ENCODE assay signal across 2 cellular contexts in the genomic region with DNA sequence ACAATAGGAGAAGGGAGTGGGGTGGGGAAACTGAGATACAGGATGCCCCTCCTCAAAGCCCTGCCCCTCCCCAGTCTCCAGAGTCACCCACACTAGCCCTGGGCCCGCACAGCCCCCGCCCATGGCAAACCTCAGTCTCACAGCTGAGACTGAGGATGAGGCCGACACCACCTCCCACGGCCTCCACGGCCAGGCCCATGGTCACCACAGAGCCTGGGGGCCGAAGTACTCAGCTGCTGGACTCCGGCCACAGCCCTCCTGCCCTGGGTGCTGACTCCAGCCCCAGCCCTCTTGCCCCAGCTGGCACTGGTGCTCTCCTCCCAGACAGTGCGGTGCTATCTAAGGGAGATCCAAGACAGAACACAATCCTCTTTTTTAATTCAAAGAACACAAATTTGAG.
TF ChIP-seq lines count a peak whose summit lies in the region.

No MANE protein-coding gene starts in this region.

TF ChIP-seq in H1, 55 proteins besides CTCF, POLR2A, EP300 and RAD21:
- no peak for TF ChIP-seq CBX5 (IDR thresholded peaks at IDR 0.05; ENCODE audit: low read depth, low read length)
- TF ChIP-seq, protein P1, sequence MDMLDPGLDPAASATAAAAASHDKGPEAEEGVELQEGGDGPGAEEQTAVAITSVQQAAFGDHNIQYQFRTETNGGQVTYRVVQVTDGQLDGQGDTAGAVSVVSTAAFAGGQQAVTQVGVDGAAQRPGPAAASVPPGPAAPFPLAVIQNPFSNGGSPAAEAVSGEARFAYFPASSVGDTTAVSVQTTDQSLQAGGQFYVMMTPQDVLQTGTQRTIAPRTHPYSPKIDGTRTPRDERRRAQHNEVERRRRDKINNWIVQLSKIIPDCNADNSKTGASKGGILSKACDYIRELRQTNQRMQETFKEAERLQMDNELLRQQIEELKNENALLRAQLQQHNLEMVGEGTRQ (IDR thresholded peaks at IDR 0.05; ENCODE audit: low read length) = no peak
- TF ChIP-seq JUND (IDR thresholded peaks at IDR 0.05; ENCODE audit: low read length) = no peak
- no peak for TF ChIP-seq SP1 (IDR thresholded peaks at IDR 0.05; ENCODE audit: low read depth, low read length)
- TF ChIP-seq SIN3A (conservative IDR thresholded peaks at IDR 0.05 in 1 of 2, IDR thresholded peaks at IDR 0.05 in 1 of 2; ENCODE audit: low read depth in 1 of 2, low read length in 2 of 2) = no peak
- no peak for TF ChIP-seq BCL11A (IDR thresholded peaks at IDR 0.05; ENCODE audit: low read depth in 2 of 2, low read length in 2 of 2)
- TF ChIP-seq POU5F1 (IDR thresholded peaks at IDR 0.05; ENCODE audit: low read depth, low read length) = no peak
- TF ChIP-seq JUN (IDR thresholded peaks at IDR 0.05; ENCODE audit: low read depth, low read length) = no peak
- TF ChIP-seq SP4 (IDR thresholded peaks at IDR 0.05; ENCODE audit: low read length) = no peak
- TF ChIP-seq FOSL1 (IDR thresholded peaks at IDR 0.05; ENCODE audit: insufficient read depth, low read depth, low read length) = no peak
- no peak for TF ChIP-seq GTF2F1 (IDR thresholded peaks at IDR 0.05; ENCODE audit: borderline replicate concordance, low read depth, low read length)
- no peak for TF ChIP-seq CHD2 (IDR thresholded peaks at IDR 0.05; ENCODE audit: low read length)
- TF ChIP-seq HDAC2 (IDR thresholded peaks at IDR 0.05; ENCODE audit: borderline replicate concordance in 1 of 2, low read depth in 2 of 2, low read length in 2 of 2) = no peak
TF ChIP-seq in H1: peak in this region for 0.

TF ChIP-seq in HepG2, 621 proteins besides CTCF, POLR2A, EP300 and RAD21:
- TF ChIP-seq ZNF768 (CRISPR knock-in tag; IDR thresholded peaks at IDR 0.05) (0 out of 2 replicates have a peak, but pooled peaks have one; percentile 33), TOPORS (CRISPR knock-in tag; IDR thresholded peaks at IDR 0.05) (no peak), KLF15 (CRISPR knock-in tag; IDR thresholded peaks at IDR 0.05; ENCODE audit: borderline replicate concordance) (no peak), TBX2 (CRISPR knock-in tag; IDR thresholded peaks at IDR 0.05; ENCODE audit: borderline replicate concordance) (no peak)
- TF ChIP-seq, protein P2, sequence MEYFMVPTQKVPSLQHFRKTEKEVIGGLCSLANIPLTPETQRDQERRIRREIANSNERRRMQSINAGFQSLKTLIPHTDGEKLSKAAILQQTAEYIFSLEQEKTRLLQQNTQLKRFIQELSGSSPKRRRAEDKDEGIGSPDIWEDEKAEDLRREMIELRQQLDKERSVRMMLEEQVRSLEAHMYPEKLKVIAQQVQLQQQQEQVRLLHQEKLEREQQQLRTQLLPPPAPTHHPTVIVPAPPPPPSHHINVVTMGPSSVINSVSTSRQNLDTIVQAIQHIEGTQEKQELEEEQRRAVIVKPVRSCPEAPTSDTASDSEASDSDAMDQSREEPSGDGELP (IDR thresholded peaks at IDR 0.05; ENCODE audit: borderline replicate concordance, low read depth) = 0 out of 2 replicates have a peak, but pooled peaks have one; percentile 23
- TF ChIP-seq, protein P3, sequence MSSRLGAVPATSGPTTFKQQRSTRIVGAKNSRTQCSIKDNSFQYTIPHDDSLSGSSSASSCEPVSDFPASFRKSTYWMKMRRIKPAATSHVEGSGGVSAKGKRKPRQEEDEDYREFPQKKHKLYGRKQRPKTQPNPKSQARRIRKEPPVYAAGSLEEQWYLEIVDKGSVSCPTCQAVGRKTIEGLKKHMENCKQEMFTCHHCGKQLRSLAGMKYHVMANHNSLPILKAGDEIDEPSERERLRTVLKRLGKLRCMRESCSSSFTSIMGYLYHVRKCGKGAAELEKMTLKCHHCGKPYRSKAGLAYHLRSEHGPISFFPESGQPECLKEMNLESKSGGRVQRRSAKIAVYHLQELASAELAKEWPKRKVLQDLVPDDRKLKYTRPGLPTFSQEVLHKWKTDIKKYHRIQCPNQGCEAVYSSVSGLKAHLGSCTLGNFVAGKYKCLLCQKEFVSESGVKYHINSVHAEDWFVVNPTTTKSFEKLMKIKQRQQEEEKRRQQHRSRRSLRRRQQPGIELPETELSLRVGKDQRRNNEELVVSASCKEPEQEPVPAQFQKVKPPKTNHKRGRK (CRISPR knock-in tag; IDR thresholded peaks at IDR 0.05) = no peak
